Comparison of ENCODE assay signal across 17 cellular contexts in genomic region chr4:168516841-168517240, GRCh38. TPM values are rescaled to one million over a fixed set of nuclear protein-coding genes. Genes with fewer than 3 reads are reported as not detected.
"Had no signal": no experiment of that assay in that cellular context is flagged by ENCODE, and none has a peak within 500 bp of the region (broad histone marks: within the 10 kb centered on the region; RNA-seq: fewer than 3 reads in every experiment).

No MANE protein-coding gene starts in this region.

- H3K27me3 Mint-ChIP-seq: activated CD8-positive, alpha-beta T cell treated with anti-CD3 and anti-CD28 coated beads for 36 hours had no signal

- H3K4me3 Mint-ChIP-seq: activated B cell treated with CpG ODN at 0.5 μM for 24 hours; activated CD8-positive, alpha-beta T cell treated with anti-CD3 and anti-CD28 coated beads for 36 hours; activated T-cell treated with anti-CD3 and anti-CD28 coated beads, Interleukin-2, amount 50 U/mL, for 4 hours; stimulated activated memory B cell treated with anti-CD40 and anti-IgM and Interleukin-4, amounts not matched to agents 10 μg/mL and 1 μg/mL and 100 μg/mL, for 72 hours had no signal

- ATAC-seq: activated CD8-positive, alpha-beta T cell treated with anti-CD3 and anti-CD28 coated beads for 36 hours; activated T-cell treated with anti-CD3 and anti-CD28 coated beads, Interleukin-2, amount 50 U/mL, for 4 hours; esophagus mucosa; stimulated activated memory B cell treated with anti-CD40 and anti-IgM and Interleukin-4, amounts not matched to agents 10 μg/mL and 1 μg/mL and 100 μg/mL, for 72 hours had no signal

- H3K27me3 ChIP-seq: cardiac muscle cell had no signal

- H3K27ac ChIP-seq: cardiac muscle cell had no signal

- H3K36me3 Mint-ChIP-seq: stimulated activated memory B cell treated with anti-CD40 and anti-IgM and Interleukin-4, amounts not matched to agents 10 μg/mL and 1 μg/mL and 100 μg/mL, for 72 hours had no signal

- H3K4me1 Mint-ChIP-seq: activated B cell treated with CpG ODN at 0.5 μM for 24 hours; stimulated activated memory B cell treated with anti-CD40 and anti-IgM and Interleukin-4, amounts not matched to agents 10 μg/mL and 1 μg/mL and 100 μg/mL, for 72 hours had no signal

- DNase-seq: activated B cell treated with CpG ODN at 0.5 μM for 24 hours; activated CD4-positive, alpha-beta T cell treated with anti-CD3 and anti-CD28 coated beads for 48 hours; activated CD8-positive, alpha-beta T cell treated with anti-CD3 and anti-CD28 coated beads for 36 hours; activated effector memory CD4-positive, alpha-beta T cell treated with Interleukin-2 at 50 U/mL for 16 hours; activated naive CD4-positive, alpha-beta T cell treated with anti-CD3 and anti-CD28 coated beads, Interleukin-2, amount 50 U/mL, for 16 hours; activated T-cell treated with anti-CD3 and anti-CD28 coated beads, Interleukin-2, amount 50 U/mL, for 4 hours; kidney glomerular epithelial cell; midbrain; stimulated activated CD4-positive, alpha-beta T cell treated with anti-CD3 and anti-CD28 coated beads, Interleukin-2, amount 100 ng/mL, for 48 hours had no signal

- FAIRE-seq: astrocyte, endometrium, urothelium cell line had no signal

- H3K9me3 Mint-ChIP-seq: activated B cell treated with CpG ODN at 0.5 μM for 24 hours; activated CD8-positive, alpha-beta T cell treated with anti-CD3 and anti-CD28 coated beads for 36 hours; activated T-cell treated with anti-CD3 and anti-CD28 coated beads, Interleukin-2, amount 50 U/mL, for 4 hours; stimulated activated memory B cell treated with anti-CD40 and anti-IgM and Interleukin-4, amounts not matched to agents 10 μg/mL and 1 μg/mL and 100 μg/mL, for 72 hours had no signal

- H3K4me3 ChIP-seq: cardiac muscle cell, lung had no signal

- H3K27ac Mint-ChIP-seq: activated B cell treated with CpG ODN at 0.5 μM for 24 hours; activated CD8-positive, alpha-beta T cell treated with anti-CD3 and anti-CD28 coated beads for 36 hours; stimulated activated memory B cell treated with anti-CD40 and anti-IgM and Interleukin-4, amounts not matched to agents 10 μg/mL and 1 μg/mL and 100 μg/mL, for 72 hours had no signal

RNA-seq across cellular contexts. Expression of gene DDX60L, which starts 36.5 kb away (rescaled TPM):
- polyA plus RNA-seq: neural cell had no signal
